8 cellular contexts compared by ENCODE assay signal in the genomic region with DNA sequence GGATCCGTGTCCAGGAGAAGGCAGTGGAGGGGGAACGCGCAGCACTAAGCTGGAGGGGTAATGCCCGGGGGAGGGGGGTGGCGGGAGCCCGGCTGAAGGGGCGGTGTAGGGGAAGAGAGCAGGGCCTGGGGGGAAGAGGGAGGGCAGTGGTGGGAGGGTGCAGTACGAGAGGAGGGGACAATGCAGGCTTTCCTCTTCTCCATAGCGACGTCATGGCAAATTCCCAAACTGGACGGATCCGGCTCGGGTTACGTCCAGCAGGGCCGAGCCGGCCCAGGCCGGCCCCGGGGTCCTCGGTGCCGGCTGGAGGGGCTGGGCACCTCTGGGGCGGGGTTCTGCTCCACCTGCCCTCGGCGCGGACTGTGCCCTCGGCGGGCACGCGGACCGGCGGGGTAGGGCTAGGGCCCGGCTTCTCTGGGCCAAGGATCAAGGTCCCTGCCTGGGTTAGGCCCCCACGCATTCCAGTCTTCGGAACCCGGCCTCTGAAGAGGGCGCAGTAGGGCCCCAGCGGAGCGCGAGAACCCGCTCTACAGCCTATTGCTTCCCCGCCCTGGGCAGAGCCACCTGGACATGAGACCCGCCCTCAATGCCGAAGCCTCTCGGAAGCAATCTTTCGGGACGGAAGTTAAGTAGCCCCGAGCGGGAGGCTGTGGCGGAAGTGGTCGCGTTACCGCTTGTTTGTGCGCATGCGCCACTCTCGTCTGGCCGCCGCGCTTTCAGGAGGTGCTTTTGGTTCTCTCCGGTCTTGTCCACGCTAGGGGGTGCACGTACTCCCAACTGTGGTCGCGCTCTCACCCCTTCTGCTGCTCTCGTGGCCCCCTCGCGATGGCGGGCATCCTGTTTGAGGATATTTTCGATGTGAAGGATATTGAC. TPM values are rescaled to one million over a fixed set of nuclear protein-coding genes. Genes with fewer than 3 reads are reported as not detected.
DNase-seq lines count a peak whose midpoint lies in the region; ATAC-seq and TF ChIP-seq lines count a peak whose summit lies in the region.

No MANE protein-coding gene starts in this region.

- peaks cover 12% of the 10 kb centered on the region for H3K36me3 ChIP-seq in CD4-positive, alpha-beta memory T cell (ENCODE audit: insufficient read depth, low read length)
- peaks cover 33% of the 10 kb centered on the region for H3K36me3 ChIP-seq in lower lobe of right lung

- peak overlapping the region; percentile 97 to 100 (median 99) for H3K4me3 Mint-ChIP-seq in CD4-positive, alpha-beta memory T cell
- peak overlapping the region; percentile 98 for H3K4me3 Mint-ChIP-seq in activated CD4-positive, alpha-beta memory T cell treated with anti-CD3 and anti-CD28 coated beads, Interleukin-2, amount 10 ng/mL, durations not matched to agents 7 days and 5 days

- H3K27me3 ChIP-seq in CD4-positive, alpha-beta memory T cell (ENCODE audit: insufficient read depth, low read length) = no peaks in the 10 kb centered on the region
- no peaks in the 10 kb centered on the region for H3K27me3 ChIP-seq in lower lobe of right lung (ENCODE audit: low read depth)

- DNase-seq in CD4-positive, alpha-beta memory T cell = peak; percentile 91 to 94 (median 92)
- peak; percentile 100 for DNase-seq in NCI-H82 (lab: John Stamatoyannopoulos, UW)
- DNase-seq in activated CD4-positive, alpha-beta memory T cell treated with anti-CD3 and anti-CD28 coated beads, Interleukin-2, amount 10 ng/mL, durations not matched to agents 7 days and 5 days = peak; percentile 98
- DNase-seq in ecto neural progenitor cell (ENCODE audit: low spot score) = peak; percentile 97
- DNase-seq in lower lobe of right lung = peak; percentile 97
- peak; percentile 88 to 96 (median 91) for DNase-seq in stimulated activated CD4-positive, alpha-beta T cell treated with anti-CD3 and anti-CD28 coated beads, TNF-alpha, amount 100 ng/mL, for 24 hours (ENCODE audit: low read depth in 3 of 3)

- H3K27ac ChIP-seq in CD4-positive, alpha-beta memory T cell (ENCODE audit: low read depth, low read length) = peak overlapping the region; percentile 75
- peak overlapping the region; percentile 97 for H3K27ac ChIP-seq in lower lobe of right lung

- intact Hi-C loops in CD4-positive, alpha-beta memory T cell (cut with micrococcal nuclease) = loop anchor here (1.0 to 5.0 kb wide), 7 partner anchors 28 to 449 kb away; partner anchors contain the start of genes ABCF3, ALG3, EEF1AKMT4 and EIF4G1
- intact Hi-C loops in lower lobe of right lung (cut with DNase I) = no loop called here

- peak overlapping the region; percentile 97 to 99 (median 98) for H3K27ac Mint-ChIP-seq in CD4-positive, alpha-beta memory T cell
- H3K27ac Mint-ChIP-seq in activated CD4-positive, alpha-beta memory T cell treated with anti-CD3 and anti-CD28 coated beads, Interleukin-2, amount 10 ng/mL, durations not matched to agents 7 days and 5 days = peak overlapping the region; percentile 94

- no peaks in the 10 kb centered on the region for H3K9me3 ChIP-seq in CD4-positive, alpha-beta memory T cell (ENCODE audit: control insufficient read depth in 1 of 2, low read length in 2 of 2)
- H3K9me3 ChIP-seq in lower lobe of right lung = no peaks in the 10 kb centered on the region

- POLR2A ChIA-PET in CD4-positive, alpha-beta memory T cell (lab: Charles Lee; ENCODE audit: partially characterized antibody) = interaction anchor here (1.0 to 2.3 kb wide), 15 partner anchors 9 to 229 kb away, joined by 3 to 10 read pairs (median 3); partner anchors contain the start of genes ABCF3, EEF1AKMT4, EIF2B5 and FAM131A
- POLR2A ChIA-PET in activated CD4-positive, alpha-beta memory T cell treated with anti-CD3 and anti-CD28 coated beads, Interleukin-2, amount 10 ng/mL, durations not matched to agents 7 days and 5 days (lab: Charles Lee) = interaction anchor here (0.6 to 3.0 kb wide), 11 partner anchors 9 to 573 kb away, joined by 3 to 13 read pairs (median 4); partner anchors contain the start of genes EIF2B5 and FAM131A

- peaks cover 22% of the 10 kb centered on the region for H3K4me1 ChIP-seq in CD4-positive, alpha-beta memory T cell (ENCODE audit: insufficient read depth, low read length)
- H3K4me1 ChIP-seq in lower lobe of right lung = peaks cover 23% of the 10 kb centered on the region

- peak; percentile 60 for TF ChIP-seq CTCF in lower lobe of right lung (IDR thresholded peaks at IDR 0.05)

- H3K4me3 ChIP-seq in CD4-positive, alpha-beta memory T cell (ENCODE audit: low read length in 2 of 2) = peak overlapping the region; percentile 81 to 92
- H3K4me3 ChIP-seq in lower lobe of right lung = peak overlapping the region; percentile 98

- peaks cover 17 to 36% of the 10 kb centered on the region in 2 donors for H3K36me3 Mint-ChIP-seq in CD4-positive, alpha-beta memory T cell
- H3K36me3 Mint-ChIP-seq in activated CD4-positive, alpha-beta memory T cell treated with anti-CD3 and anti-CD28 coated beads, Interleukin-2, amount 10 ng/mL, durations not matched to agents 7 days and 5 days (ENCODE audit: low read depth) = peaks cover 30% of the 10 kb centered on the region

- peaks cover 0 to 2% (median 0%) of the 10 kb centered on the region in 8 donors for H3K9me3 Mint-ChIP-seq in CD4-positive, alpha-beta memory T cell
- H3K9me3 Mint-ChIP-seq in activated CD4-positive, alpha-beta memory T cell treated with anti-CD3 and anti-CD28 coated beads, Interleukin-2, amount 10 ng/mL, durations not matched to agents 7 days and 5 days = no peaks in the 10 kb centered on the region

- peaks cover 16 to 42% (median 29%) of the 10 kb centered on the region in 4 donors for H3K4me1 Mint-ChIP-seq in CD4-positive, alpha-beta memory T cell
- peaks cover 32% of the 10 kb centered on the region for H3K4me1 Mint-ChIP-seq in activated CD4-positive, alpha-beta memory T cell treated with anti-CD3 and anti-CD28 coated beads, Interleukin-2, amount 10 ng/mL, durations not matched to agents 7 days and 5 days

- peak; percentile 80 for ATAC-seq in GM19438 (IDR thresholded peaks at IDR 0.05; ENCODE audit: low read depth, unreplicated experiment)
- ATAC-seq in HG03575 (IDR thresholded peaks at IDR 0.05; ENCODE audit: extremely low read depth, insufficient number of reproducible peaks, low FRiP score, unreplicated experiment) = peak; percentile 80
- ATAC-seq in lower lobe of right lung = peak; percentile 90 to 92

- no peaks in the 10 kb centered on the region for H3K27me3 Mint-ChIP-seq in CD4-positive, alpha-beta memory T cell
- peaks cover 2% of the 10 kb centered on the region for H3K27me3 Mint-ChIP-seq in activated CD4-positive, alpha-beta memory T cell treated with anti-CD3 and anti-CD28 coated beads, Interleukin-2, amount 10 ng/mL, durations not matched to agents 7 days and 5 days

- CTCF ChIA-PET in CD4-positive, alpha-beta memory T cell (lab: Charles Lee; ENCODE audit: partially characterized antibody) = interaction anchor here (0.5 to 5.6 kb wide), 8 partner anchors 10 to 198 kb away, joined by 3 to 29 read pairs (median 4); partner anchors contain the start of genes EEF1AKMT4 and EPHB3
- CTCF ChIA-PET in activated CD4-positive, alpha-beta memory T cell treated with anti-CD3 and anti-CD28 coated beads, Interleukin-2, amount 10 ng/mL, durations not matched to agents 7 days and 5 days (lab: Charles Lee) = interaction anchor here (0.6 to 1.5 kb wide), 7 partner anchors 9 to 468 kb away, joined by 3 to 7 read pairs (median 3); no protein-coding TSS in a partner anchor

RNA-seq across cellular contexts. Expression of gene POLR2H, which starts 1.4 kb away (rescaled TPM):
- 10 to 100 TPM; 61.3 to 66.1 TPM for total RNA-seq in CD4-positive, alpha-beta memory T cell
- 10 to 100 TPM; 56.6 to 58.8 TPM for polyA plus RNA-seq in CD4-positive, alpha-beta memory T cell
- 10 to 100 TPM; 73.9 to 79.3 TPM for total RNA-seq in activated CD4-positive, alpha-beta memory T cell treated with anti-CD3 and anti-CD28 coated beads, Interleukin-2, amount 10 ng/mL, durations not matched to agents 7 days and 5 days
- 53.3 TPM for total RNA-seq in lower lobe of right lung

RNA-seq across cellular contexts. Expression of gene CLCN2, which starts 1.5 kb away (rescaled TPM):
- 1 to 10 TPM; 3.8 to 5.4 TPM for total RNA-seq in CD4-positive, alpha-beta memory T cell
- polyA plus RNA-seq in CD4-positive, alpha-beta memory T cell = under 1 TPM; 0.24 to 0.29 TPM
- total RNA-seq in activated CD4-positive, alpha-beta memory T cell treated with anti-CD3 and anti-CD28 coated beads, Interleukin-2, amount 10 ng/mL, durations not matched to agents 7 days and 5 days = 1 to 10 TPM; 3.6 to 4.9 TPM
- 4.4 TPM for total RNA-seq in lower lobe of right lung

RNA-seq across cellular contexts. Expression of gene THPO, which starts 15.1 kb away (rescaled TPM):
- not detected for total RNA-seq in CD4-positive, alpha-beta memory T cell
- polyA plus RNA-seq in CD4-positive, alpha-beta memory T cell = not detected
- not detected for total RNA-seq in activated CD4-positive, alpha-beta memory T cell treated with anti-CD3 and anti-CD28 coated beads, Interleukin-2, amount 10 ng/mL, durations not matched to agents 7 days and 5 days
- 0.24 TPM for total RNA-seq in lower lobe of right lung

RNA-seq across cellular contexts. Expression of gene CHRD, which starts 16.9 kb away (rescaled TPM):
- total RNA-seq in CD4-positive, alpha-beta memory T cell = not detected
- polyA plus RNA-seq in CD4-positive, alpha-beta memory T cell = not detected
- not detected for total RNA-seq in activated CD4-positive, alpha-beta memory T cell treated with anti-CD3 and anti-CD28 coated beads, Interleukin-2, amount 10 ng/mL, durations not matched to agents 7 days and 5 days
- 4.1 TPM for total RNA-seq in lower lobe of right lung

RNA-seq across cellular contexts. Expression of gene FAM131A, which starts 25.5 kb away (rescaled TPM):
- total RNA-seq in CD4-positive, alpha-beta memory T cell = 1 to 10 TPM; 9.0 to 10.0 TPM
- polyA plus RNA-seq in CD4-positive, alpha-beta memory T cell = 1 to 10 TPM; 1.1 to 1.6 TPM
- 1 to 10 TPM; 6.5 to 8.7 TPM for total RNA-seq in activated CD4-positive, alpha-beta memory T cell treated with anti-CD3 and anti-CD28 coated beads, Interleukin-2, amount 10 ng/mL, durations not matched to agents 7 days and 5 days
- 17.0 TPM for total RNA-seq in lower lobe of right lung

Comparison
In these comparisons a context has a peak if more than half of its experiments do, and no peak if none do; other contexts are left out.
1. Peak in every context shown above with its lines: DNase-seq, ATAC-seq, H3K4me3 ChIP-seq and H3K27ac ChIP-seq.